In the genomic region with DNA sequence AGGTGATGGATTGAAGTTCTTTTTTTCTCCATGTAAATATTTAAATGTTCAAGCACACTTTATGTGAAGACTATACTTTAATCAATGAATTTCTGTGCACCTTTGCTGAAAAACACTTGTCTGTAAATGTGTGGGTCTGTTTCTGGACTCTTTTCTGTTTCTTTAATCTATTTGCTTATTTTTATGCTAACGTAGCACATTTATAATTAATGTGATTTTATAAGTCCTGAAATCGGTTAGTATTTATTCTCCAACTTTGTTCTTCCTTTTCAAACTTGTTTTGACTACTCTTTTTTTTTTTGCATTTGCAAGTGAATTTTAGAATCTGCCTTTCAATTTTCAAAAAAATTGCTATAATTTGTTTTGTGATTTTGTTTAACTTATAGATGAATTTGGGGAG, we compare ENCODE assay signal across 22 cellular contexts.
"Had no signal": no experiment of that assay in that cellular context is flagged by ENCODE, and none has a peak within 500 bp of the region (broad histone marks: within the 10 kb centered on the region; RNA-seq: fewer than 3 reads in every experiment).

No MANE protein-coding gene starts in this region.

- H3K27ac ChIP-seq: HL-60, KMS-11, RWPE1 had no signal

- ATAC-seq: Panc1, PC-3, SK-N-SH treated with all-trans-retinoic acid at 6 μM for 48 hours had no signal

- DNase-seq: Kasumi-1, MM.1S, NCI-H1092 treated with DMSO at 0.1 percent for 48 hours, NCI-H1436, NCI-H187, NCI-H2029, NCI-H2081 treated with DMSO at 0.1 percent for 48 hours, NCI-H2171, NCI-H226, NCI-H446, NCI-H510A, NCI-H524 treated with DMSO at 0.1 percent for 48 hours, NCI-H69, NCI-H774, PC-3, SHP77 had no signal

- H3K4me2 ChIP-seq: KMS-11 had no signal

- FAIRE-seq: HTR-8/SVneo had no signal

- H3K9ac ChIP-seq: KMS-11 had no signal
